Comparison of ENCODE assay signal across 19 cellular contexts in genomic region chr2:40445467-40445866, GRCh38. TPM values are rescaled to one million over a fixed set of nuclear protein-coding genes. Genes with fewer than 3 reads are reported as not detected.
DNase-seq lines count a peak whose midpoint lies in the region; ATAC-seq, FAIRE-seq and TF ChIP-seq lines count a peak whose summit lies in the region.
"Had no signal": no experiment of that assay in that cellular context is flagged by ENCODE, and none has a peak within 500 bp of the region (broad histone marks: within the 10 kb centered on the region; RNA-seq: fewer than 3 reads in every experiment).

No MANE protein-coding gene starts in this region.

- peak overlapping the region; percentile 57 for H3K27ac Mint-ChIP-seq in chondrocyte (ENCODE audit: unreplicated experiment)
- H3K27ac Mint-ChIP-seq: CD4-positive, alpha-beta memory T cell had no signal

- no peak for DNase-seq in cardiac muscle cell (ENCODE audit: low read depth in 1 of 2, low spot score in 1 of 2)
- no peak for DNase-seq in heart right ventricle
- DNase-seq in chondrocyte (ENCODE audit: low spot score), result no peak
- no peak for DNase-seq in right cardiac atrium
- DNase-seq in uterus, result no peak
- no peak for DNase-seq in urothelium cell line (ENCODE audit: low spot score)
- no peak for DNase-seq in stimulated activated CD4-positive, alpha-beta T cell treated with anti-CD3 and anti-CD28 coated beads, Interleukin-2, amount 100 ng/mL, for 48 hours
- DNase-seq in H4 (ENCODE audit: low spot score), result no peak
- DNase-seq: BE2C; Calu3; CD4-positive, alpha-beta memory T cell; NCI-H1694 treated with DMSO at 0.1 percent for 48 hours; NK-92 treated with Interleukin-12 subunit alpha and Interleukin-12 subunit beta, amount 100 ng/mL, for 24 hours; PC-3; RPMI8226; SJCRH30 had no signal

- H3K27me3 ChIP-seq in cardiac muscle cell (no peaks in the 10 kb centered on the region), heart right ventricle (no peaks in the 10 kb centered on the region), right cardiac atrium (ENCODE audit: control insufficient read depth, insufficient read depth) (no peaks in the 10 kb centered on the region), uterus (no peaks in the 10 kb centered on the region)
- H3K27me3 ChIP-seq: BE2C, SJCRH30 had no signal

- no peak for TF ChIP-seq POLR2A in uterus (IDR thresholded peaks at IDR 0.05)

- peak overlapping the region; percentile 73 for H3K27ac ChIP-seq in cardiac muscle cell
- H3K27ac ChIP-seq in heart right ventricle, result peak overlapping the region in 2 of 10 donors; percentile 3 to 17
- H3K27ac ChIP-seq in right cardiac atrium (ENCODE audit: low read length), result no peak overlapping the region
- peak overlapping the region; percentile 9 to 92 for H3K27ac ChIP-seq in uterus
- H3K27ac ChIP-seq: SJCRH30 had no signal

- FAIRE-seq in urothelium cell line (lab: Jason Lieb, UNC), result no peak
- FAIRE-seq: A204.1, H54, K562 had no signal

- ATAC-seq in heart right ventricle (no peak), right cardiac atrium (peak; percentile 22 to 52)
- ATAC-seq: K562, PC-3 had no signal

- peaks cover 40% of the 10 kb centered on the region for H3K4me1 ChIP-seq in cardiac muscle cell (ENCODE audit: low read depth)
- H3K4me1 ChIP-seq in heart right ventricle, result peaks cover 0 to 63% (median 44%) of the 10 kb centered on the region in 9 donors
- H3K4me1 ChIP-seq in right cardiac atrium (ENCODE audit: control insufficient read depth, insufficient read depth, low read length), result no peaks in the 10 kb centered on the region
- no peaks in the 10 kb centered on the region for H3K4me1 ChIP-seq in uterus

- H3K9me3 ChIP-seq in cardiac muscle cell (ENCODE audit: low read depth) (no peaks in the 10 kb centered on the region), heart right ventricle (peaks cover 0 to 4% (median 0%) of the 10 kb centered on the region in 11 donors), right cardiac atrium (ENCODE audit: control insufficient read depth, low read length) (no peaks in the 10 kb centered on the region), uterus (no peaks in the 10 kb centered on the region)
- H3K9me3 ChIP-seq: BE2C had no signal

- H3K36me3 Mint-ChIP-seq in chondrocyte (ENCODE audit: low read depth), result peaks cover 13% of the 10 kb centered on the region
- H3K36me3 Mint-ChIP-seq: CD4-positive, alpha-beta memory T cell had no signal

- no peaks in the 10 kb centered on the region for H3K9me3 Mint-ChIP-seq in chondrocyte (ENCODE audit: low read depth)

- intact Hi-C loops in heart right ventricle (cut with DNase I), result loop anchor here in 4 of 10 donors (5.0 to 10.0 kb wide), 4 partner anchors 83 to 312 kb away; no protein-coding TSS in a partner anchor
- intact Hi-C loops in right cardiac atrium (cut with DNase I), result loop anchor here in 1 of 4 donors (5.0 kb wide), 1 partner anchor 107 kb away; no protein-coding TSS in a partner anchor
- intact Hi-C loops in uterus (cut with DNase I; ENCODE audit: low total_unique reads), result no loop called here

- peaks cover 43% of the 10 kb centered on the region for H3K4me1 Mint-ChIP-seq in chondrocyte (ENCODE audit: low read depth)

- H3K4me3 ChIP-seq in cardiac muscle cell (no peak overlapping the region), heart right ventricle (no peak overlapping the region), right cardiac atrium (ENCODE audit: low read length) (no peak overlapping the region), uterus (no peak overlapping the region)
- H3K4me3 ChIP-seq: K562, SJCRH30 had no signal

- TF ChIP-seq CTCF in cardiac muscle cell (IDR thresholded peaks at IDR 0.05; ENCODE audit: low read depth, low read length) (no peak), heart right ventricle (IDR thresholded peaks at IDR 0.05) (no peak), chondrocyte (IDR thresholded peaks at IDR 0.05) (no peak), uterus (IDR thresholded peaks at IDR 0.05) (no peak)

- H3K4me3 Mint-ChIP-seq in chondrocyte (ENCODE audit: unreplicated experiment), result no peak overlapping the region
- H3K4me3 Mint-ChIP-seq: CD4-positive, alpha-beta memory T cell had no signal

- H3K36me3 ChIP-seq in cardiac muscle cell (peaks cover 16% of the 10 kb centered on the region), heart right ventricle (peaks cover 0 to 28% (median 0%) of the 10 kb centered on the region in 9 donors), uterus (no peaks in the 10 kb centered on the region)
- H3K36me3 ChIP-seq: BE2C, SJCRH30 had no signal

- no peaks in the 10 kb centered on the region for H3K27me3 Mint-ChIP-seq in chondrocyte (ENCODE audit: low read depth)

RNA-seq across cellular contexts. Expression of gene SLC8A1, which starts 6.4 kb away (rescaled TPM):
- total RNA-seq in cardiac muscle cell (492 and 682 TPM in 2 replicates), heart right ventricle (1,000 to 10,000 TPM in 7 of 10 donors, 100 to 1,000 TPM in 3; 791 to 1,497 (median 1,148) TPM), chondrocyte (50.4 to 53.7 TPM (median 52.7 TPM) in 3 replicates), right cardiac atrium (100 to 1,000 TPM; 761 to 907 (median 821) TPM), uterus (100 to 1,000 TPM in 3 of 4 donors, 10 to 100 TPM in 1; 61.2 to 257 (median 140) TPM)
- polyA plus RNA-seq in cardiac muscle cell (103 and 173 TPM in 2 replicates), heart right ventricle (10 to 100 TPM; 11.1 to 46.1 TPM), right cardiac atrium (41.8 TPM)
- not detected in 2 replicates for total RNA-seq in H4 (2014; rRNA removed; shearing (Covaris generic))
- total RNA-seq: K562 had no signal
- polyA plus RNA-seq: CD4-positive, alpha-beta memory T cell; K562 had no signal

Comparison
In these comparisons a context has a peak if more than half of its experiments do, and no peak if none do; other contexts are left out.
1. ATAC-seq: peak in right cardiac atrium (2 of 2); none in heart right ventricle (0 of 8).
2. RNA of gene SLC8A1, which starts 6.4 kb away (total RNA-seq): 791 to 1,497 TPM in heart right ventricle, 761 to 907 TPM in right cardiac atrium, 492 to 682 TPM in cardiac muscle cell, 61.2 to 257 TPM in uterus and 50.4 to 53.7 TPM in chondrocyte; not detected in H4; every median in the first group is over 10 times any median in the second.